ENCODE assay signal across 9 cellular contexts in genomic region chr1:203172184-203173115, GRCh38. TPM values are rescaled to one million over a fixed set of nuclear protein-coding genes. Genes with fewer than 3 reads are reported as not detected.
DNase-seq lines count a peak whose midpoint lies in the region; ATAC-seq and TF ChIP-seq lines count a peak whose summit lies in the region.
"Had no signal": no experiment of that assay in that cellular context is flagged by ENCODE, and none has a peak within 500 bp of the region (broad histone marks: within the 10 kb centered on the region; RNA-seq: fewer than 3 reads in every experiment).

No MANE protein-coding gene starts in this region.

- H3K4me1 ChIP-seq in OCI-LY1 (ENCODE audit: insufficient read depth, low read length, severe bottlenecking) (no peaks in the 10 kb centered on the region), psoas muscle (peaks cover 46% of the 10 kb centered on the region)

- DNase-seq in CD4-positive, alpha-beta T cell = peak; percentile 10 to 48 (median 20)
- peak; percentile 95 for DNase-seq in H7
- peak; percentile 61 for DNase-seq in activated naive CD4-positive, alpha-beta T cell treated with anti-CD3 and anti-CD28 coated beads for 36 hours
- DNase-seq in glomerular visceral epithelial cell (ENCODE audit: extremely low spot score) = peak; percentile 80
- peak; percentile 74 to 91 for DNase-seq in psoas muscle
- no peak for DNase-seq in OCI-M2 (lab: John Stamatoyannopoulos, UW; ENCODE audit: unreplicated experiment)

- H3K4me1 Mint-ChIP-seq in CD4-positive, alpha-beta T cell (ENCODE audit: low read depth) = no peaks in the 10 kb centered on the region
- no peaks in the 10 kb centered on the region for H3K4me1 Mint-ChIP-seq in activated naive CD4-positive, alpha-beta T cell treated with anti-CD3 and anti-CD28 coated beads for 36 hours (ENCODE audit: low read depth)

- 26 to 35% (median 27%) methylated on average over 8 of the region's 8 CpGs for WGBS in psoas muscle, 3 donors

- H3K9ac ChIP-seq in OCI-LY1 (ENCODE audit: low read length) = no peak overlapping the region

- H4K20me1 ChIP-seq in OCI-LY1 (ENCODE audit: insufficient read depth, low read length) = no peaks in the 10 kb centered on the region

- H3K79me2 ChIP-seq in OCI-LY1 (ENCODE audit: insufficient read depth, low read length) = no peaks in the 10 kb centered on the region

- no peaks in the 10 kb centered on the region for H3K27me3 ChIP-seq in CD4-positive, alpha-beta T cell (ENCODE audit: control insufficient read depth, insufficient read depth, low read length)
- H3K27me3 ChIP-seq in H7 (ENCODE audit: control insufficient read depth, insufficient read depth, low read length) (no peaks in the 10 kb centered on the region), OCI-LY1 (ENCODE audit: insufficient read depth, low read length) (0 out of 2 replicates have a peak, but pooled peaks cover 4% of the 10 kb centered on the region), psoas muscle (ENCODE audit: insufficient read depth in 3 of 3, low read length in 2 of 3) (no peaks in the 10 kb centered on the region)

- H3K36me3 ChIP-seq in H7 (replicated peaks; ENCODE audit: control insufficient read depth, insufficient read depth, low read length) (no peaks in the 10 kb centered on the region), OCI-LY1 (ENCODE audit: insufficient read depth, low read length) (no peaks in the 10 kb centered on the region), psoas muscle (ENCODE audit: insufficient read depth in 1 of 2, low read depth in 1 of 2) (peaks cover 0 to 16% of the 10 kb centered on the region in 2 donors)

- no peaks in the 10 kb centered on the region for H3F3A ChIP-seq in OCI-LY1 (ENCODE audit: insufficient read depth, low read length)

- H2AFZ ChIP-seq in OCI-LY1 (ENCODE audit: low read length) = no peak overlapping the region

- H3K9me3 ChIP-seq in CD4-positive, alpha-beta T cell (ENCODE audit: control insufficient read depth, low read length) = no peaks in the 10 kb centered on the region
- no peaks in the 10 kb centered on the region for H3K9me3 ChIP-seq in OCI-LY1 (ENCODE audit: low read length)
- no peaks in the 10 kb centered on the region for H3K9me3 ChIP-seq in psoas muscle

- H3K27ac Mint-ChIP-seq in CD4-positive, alpha-beta T cell = no peak overlapping the region
- no peak overlapping the region for H3K27ac Mint-ChIP-seq in activated naive CD4-positive, alpha-beta T cell treated with anti-CD3 and anti-CD28 coated beads for 36 hours

- no peaks in the 10 kb centered on the region for H3K9me3 Mint-ChIP-seq in CD4-positive, alpha-beta T cell
- H3K9me3 Mint-ChIP-seq in activated naive CD4-positive, alpha-beta T cell treated with anti-CD3 and anti-CD28 coated beads for 36 hours = no peaks in the 10 kb centered on the region

- H3K27me3 Mint-ChIP-seq in CD4-positive, alpha-beta T cell = peaks cover 4% of the 10 kb centered on the region
- no peaks in the 10 kb centered on the region for H3K27me3 Mint-ChIP-seq in activated naive CD4-positive, alpha-beta T cell treated with anti-CD3 and anti-CD28 coated beads for 36 hours (ENCODE audit: low read depth)

- POLR2A ChIA-PET in CD4-positive, alpha-beta T cell (lab: Charles Lee) = no interaction called here

- H3K4me2 ChIP-seq in OCI-LY1 (ENCODE audit: low read length) = no peak overlapping the region

- no peak for ATAC-seq in CD4-positive, alpha-beta T cell (ENCODE audit: poor library complexity)
- ATAC-seq in psoas muscle (peak; percentile 65 to 86 (median 74)), HG03045 (IDR thresholded peaks at IDR 0.05; ENCODE audit: unreplicated experiment) (no peak)

- no peak overlapping the region for H3K4me3 Mint-ChIP-seq in CD4-positive, alpha-beta T cell
- no peak overlapping the region for H3K4me3 Mint-ChIP-seq in activated naive CD4-positive, alpha-beta T cell treated with anti-CD3 and anti-CD28 coated beads for 36 hours

- H3K4me3 ChIP-seq in H7 (ENCODE audit: insufficient read depth, low read depth, low read length) = no peak overlapping the region
- H3K4me3 ChIP-seq in OCI-LY1 (ENCODE audit: low read depth, low read length, poor library complexity, severe bottlenecking) = no peak overlapping the region
- H3K4me3 ChIP-seq in psoas muscle = peak overlapping the region; percentile 23

- no peaks in the 10 kb centered on the region for H3K9me2 ChIP-seq in OCI-LY1 (ENCODE audit: low read depth, low read length)

- intact Hi-C loops in CD4-positive, alpha-beta T cell (cut with DNase I, micrococcal nuclease) = no loop called here
- intact Hi-C loops in activated naive CD4-positive, alpha-beta T cell treated with anti-CD3 and anti-CD28 coated beads for 36 hours (cut with micrococcal nuclease) = loop anchor here (1.0 to 2.0 kb wide), 2 partner anchors 54 to 133 kb away; no protein-coding TSS in a partner anchor
- intact Hi-C loops in psoas muscle (cut with DNase I) = loop anchor here (1.0 to 5.0 kb wide), 6 partner anchors 45 to 133 kb away; partner anchors contain the start of genes ADORA1 (in 1 of the 2) and MYOG (in 1 of the 2)

- CTCF ChIA-PET in CD4-positive, alpha-beta T cell (lab: Charles Lee) = no interaction called here
- CTCF ChIA-PET in activated naive CD4-positive, alpha-beta T cell treated with anti-CD3 and anti-CD28 coated beads for 36 hours (lab: Charles Lee) = interaction anchor here (0.6 to 3.3 kb wide), 26 partner anchors 9 to 375 kb away, joined by 3 to 37 read pairs (median 4); no protein-coding TSS in a partner anchor

- no peak overlapping the region for H3K27ac ChIP-seq in CD4-positive, alpha-beta T cell (ENCODE audit: low read depth, low read length)
- H3K27ac ChIP-seq in OCI-LY1 (ENCODE audit: low read depth, low read length, poor library complexity, severe bottlenecking) = no peak overlapping the region
- peak overlapping the region; percentile 89 for H3K27ac ChIP-seq in psoas muscle

- peak; percentile 51 for TF ChIP-seq CTCF in CD4-positive, alpha-beta T cell (IDR thresholded peaks at IDR 0.05)
- TF ChIP-seq CTCF in OCI-LY1 (IDR thresholded peaks at IDR 0.05; ENCODE audit: low read length) (peak; percentile 76), psoas muscle (IDR thresholded peaks at IDR 0.05) (peak; percentile 93)

- no peaks in the 10 kb centered on the region for H3K36me3 Mint-ChIP-seq in CD4-positive, alpha-beta T cell (ENCODE audit: low read depth)
- no peaks in the 10 kb centered on the region for H3K36me3 Mint-ChIP-seq in activated naive CD4-positive, alpha-beta T cell treated with anti-CD3 and anti-CD28 coated beads for 36 hours (ENCODE audit: low read depth)

RNA-seq across cellular contexts. Expression of gene MYBPH, which starts 3.2 kb away (rescaled TPM):
- not detected for total RNA-seq in CD4-positive, alpha-beta T cell
- total RNA-seq in H7 (2014; rRNA removed; shearing (Covaris generic)) = not detected in 2 replicates
- not detected for total RNA-seq in activated naive CD4-positive, alpha-beta T cell treated with anti-CD3 and anti-CD28 coated beads for 36 hours
- total RNA-seq in psoas muscle = 100 to 1,000 TPM in 3 of 4 donors, 10 to 100 TPM in 1; 18.0 to 882 (median 334) TPM
- polyA plus RNA-seq in psoas muscle = 10 to 100 TPM; 20.6 to 39.1 (median 33.4) TPM
- total RNA-seq: T-helper 1 cell treated with Interleukin-12 subunit alpha and Interleukin-12 subunit beta and Interleukin-4 antibody, amounts not matched to agents 30 ng/mL and 1 ng/mL, for 36 hours had no signal

RNA-seq across cellular contexts. Expression of gene CHI3L1, which starts 14.1 kb away (rescaled TPM):
- total RNA-seq in CD4-positive, alpha-beta T cell = not detected
- total RNA-seq in H7 (2014; rRNA removed; shearing (Covaris generic)) = 0.37 and 0.42 TPM in 2 replicates
- total RNA-seq in activated naive CD4-positive, alpha-beta T cell treated with anti-CD3 and anti-CD28 coated beads for 36 hours = under 1 TPM; 0.24 to 0.44 TPM
- 100 to 1,000 TPM in 1 of 4 donors, 10 to 100 TPM in 1, 1 to 10 TPM in 2; 1.7 to 156 (median 37.0) TPM for total RNA-seq in psoas muscle
- polyA plus RNA-seq in psoas muscle = 10 to 100 TPM in 1 of 3 donors, 1 to 10 TPM in 2; 8.4 to 11.1 (median 9.9) TPM
- total RNA-seq: T-helper 1 cell treated with Interleukin-12 subunit alpha and Interleukin-12 subunit beta and Interleukin-4 antibody, amounts not matched to agents 30 ng/mL and 1 ng/mL, for 36 hours had no signal

RNA-seq across cellular contexts. Expression of gene ADORA1, which starts 44.9 kb away (rescaled TPM):
- total RNA-seq in CD4-positive, alpha-beta T cell = not detected
- 3.5 and 5.7 TPM in 2 replicates for total RNA-seq in H7 (2014; rRNA removed; shearing (Covaris generic))
- total RNA-seq in activated naive CD4-positive, alpha-beta T cell treated with anti-CD3 and anti-CD28 coated beads for 36 hours = not detected
- total RNA-seq in psoas muscle = 10 to 100 TPM in 1 of 4 donors, 1 to 10 TPM in 3; 1.2 to 10.4 (median 6.1) TPM
- polyA plus RNA-seq in psoas muscle = 1 to 10 TPM; 1.1 to 1.8 (median 1.3) TPM
- total RNA-seq: T-helper 1 cell treated with Interleukin-12 subunit alpha and Interleukin-12 subunit beta and Interleukin-4 antibody, amounts not matched to agents 30 ng/mL and 1 ng/mL, for 36 hours had no signal

RNA-seq across cellular contexts. Expression of gene CHIT1, which starts 57.0 kb away (rescaled TPM):
- 1 to 10 TPM in 1 of 2 experiments, under 1 TPM in 1; 0.58 to 1.1 TPM for total RNA-seq in CD4-positive, alpha-beta T cell
- total RNA-seq in H7 (2014; rRNA removed; shearing (Covaris generic)) = not detected in 2 replicates
- 1 to 10 TPM; 1.1 to 1.3 TPM for total RNA-seq in activated naive CD4-positive, alpha-beta T cell treated with anti-CD3 and anti-CD28 coated beads for 36 hours
- under 1 TPM in 2 of 4 donors, not detected in 2; 0.08 to 0.27 TPM for total RNA-seq in psoas muscle
- under 1 TPM in 2 of 3 donors, not detected in 1; 0.04 to 0.10 TPM for polyA plus RNA-seq in psoas muscle

Comparison
In these comparisons a context has a peak if more than half of its experiments do, and no peak if none do; other contexts are left out.
1. ATAC-seq: peak in psoas muscle (4 of 4); none in CD4-positive, alpha-beta T cell (single experiment) and HG03045 (single experiment).
2. RNA of gene MYBPH, which starts 3.2 kb away (total RNA-seq): 18.0 to 882 TPM in psoas muscle; not detected in CD4-positive, alpha-beta T cell, not detected in H7 and not detected in activated naive CD4-positive, alpha-beta T cell treated with anti-CD3 and anti-CD28 coated beads for 36 hours; every median in the first group is over 10 times any median in the second.
3. intact Hi-C loops: an anchor here in activated naive CD4-positive, alpha-beta T cell treated with anti-CD3 and anti-CD28 coated beads for 36 hours (1.0 to 2.0 kb wide) and psoas muscle (1.0 to 5.0 kb wide); none called in CD4-positive, alpha-beta T cell.
4. Peak in every context shown above with its lines, with median percentiles within 50 percentile points of each other: CTCF ChIP-seq.